8 cellular contexts compared by ENCODE assay signal in genomic region chr11:61294717-61295595, GRCh38. TPM values are rescaled to one million over a fixed set of nuclear protein-coding genes. Genes with fewer than 3 reads are reported as not detected.
DNase-seq lines count a peak whose midpoint lies in the region; ATAC-seq, FAIRE-seq and TF ChIP-seq lines count a peak whose summit lies in the region.

A gene with protein sequence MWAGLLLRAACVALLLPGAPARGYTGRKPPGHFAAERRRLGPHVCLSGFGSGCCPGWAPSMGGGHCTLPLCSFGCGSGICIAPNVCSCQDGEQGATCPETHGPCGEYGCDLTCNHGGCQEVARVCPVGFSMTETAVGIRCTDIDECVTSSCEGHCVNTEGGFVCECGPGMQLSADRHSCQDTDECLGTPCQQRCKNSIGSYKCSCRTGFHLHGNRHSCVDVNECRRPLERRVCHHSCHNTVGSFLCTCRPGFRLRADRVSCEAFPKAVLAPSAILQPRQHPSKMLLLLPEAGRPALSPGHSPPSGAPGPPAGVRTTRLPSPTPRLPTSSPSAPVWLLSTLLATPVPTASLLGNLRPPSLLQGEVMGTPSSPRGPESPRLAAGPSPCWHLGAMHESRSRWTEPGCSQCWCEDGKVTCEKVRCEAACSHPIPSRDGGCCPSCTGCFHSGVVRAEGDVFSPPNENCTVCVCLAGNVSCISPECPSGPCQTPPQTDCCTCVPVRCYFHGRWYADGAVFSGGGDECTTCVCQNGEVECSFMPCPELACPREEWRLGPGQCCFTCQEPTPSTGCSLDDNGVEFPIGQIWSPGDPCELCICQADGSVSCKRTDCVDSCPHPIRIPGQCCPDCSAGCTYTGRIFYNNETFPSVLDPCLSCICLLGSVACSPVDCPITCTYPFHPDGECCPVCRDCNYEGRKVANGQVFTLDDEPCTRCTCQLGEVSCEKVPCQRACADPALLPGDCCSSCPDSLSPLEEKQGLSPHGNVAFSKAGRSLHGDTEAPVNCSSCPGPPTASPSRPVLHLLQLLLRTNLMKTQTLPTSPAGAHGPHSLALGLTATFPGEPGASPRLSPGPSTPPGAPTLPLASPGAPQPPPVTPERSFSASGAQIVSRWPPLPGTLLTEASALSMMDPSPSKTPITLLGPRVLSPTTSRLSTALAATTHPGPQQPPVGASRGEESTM (minus strand): TSS chr11:61295316. CDS start chr11:61295037, 279 bp downstream.

- TF ChIP-seq CTCF in A549 (IDR thresholded peaks at IDR 0.05): peak; percentile 29; the same call in 2 of the 3 replicates
- TF ChIP-seq CTCF in H1 (IDR thresholded peaks at IDR 0.05; ENCODE audit: control extremely low read depth in 1 of 3, insufficient read depth in 1 of 3, low read depth in 1 of 3, low read length in 3 of 3): 0 out of 4 replicates have a peak, but pooled peaks of 1 of the 3 experiments have one; percentile 10

- H2AFZ ChIP-seq in H1 (ENCODE audit: low read length): peak within 1 kb of the TSS; percentile 79; the same call in 1 of the 2 replicates

- H4K5ac ChIP-seq in H1 (ENCODE audit: insufficient read length, low read depth, low read length): peak within 1 kb of the TSS; percentile 40

- H3K23ac ChIP-seq in H1 (ENCODE audit: insufficient read length): no peak within 1 kb of the TSS

- CTCF ChIA-PET in A549 (lab: Yijun Ruan, JAX): interaction anchor here (0.6 to 2.8 kb wide), 14 partner anchors 10 to 464 kb away, joined by 3 to 28 read pairs (median 3); no protein-coding TSS in a partner anchor
- CTCF ChIA-PET in activated CD8-positive, alpha-beta T cell treated with anti-CD3 and anti-CD28 coated beads, Interleukin-2, amount 10 ng/mL, durations not matched to agents 7 days and 5 days (lab: Charles Lee): interaction anchor here (0.6 to 4.3 kb wide), 23 partner anchors 13 to 381 kb away, joined by 3 to 32 read pairs (median 4); partner anchors contain the start of genes CYB561A3, DDB1, TKFC and TMEM109
- CTCF ChIA-PET in H1 (lab: Charles Lee; ENCODE audit: partially characterized antibody): interaction anchor here (0.7 to 2.9 kb wide), 12 partner anchors 13 to 101 kb away, joined by 3 to 14 read pairs (median 4); no protein-coding TSS in a partner anchor

- H4K20me1 ChIP-seq in H1 (replicated peaks in 1 of 2; ENCODE audit: control insufficient read depth in 1 of 2, insufficient read depth in 2 of 2, low read length in 2 of 2): peaks cover 3 to 13% of the 10 kb centered on the region in 2 experiments

- H3K4me3 Mint-ChIP-seq in activated CD8-positive, alpha-beta T cell treated with anti-CD3 and anti-CD28 coated beads, Interleukin-2, amount 10 ng/mL, durations not matched to agents 7 days and 5 days: peak within 1 kb of the TSS; percentile 79
- H3K4me3 Mint-ChIP-seq in stimulated activated memory B cell treated with anti-CD40 and anti-IgM and Interleukin-4, amounts not matched to agents 10 μg/mL and 1 μg/mL and 100 μg/mL, for 72 hours: peak within 1 kb of the TSS; percentile 81

- peak within 1 kb of the TSS; percentile 85 for H4K91ac ChIP-seq in H1 (replicated peaks; ENCODE audit: insufficient read length, low read length)

- peak within 1 kb of the TSS; percentile 88 for H3K18ac ChIP-seq in H1 (ENCODE audit: extremely low read depth, low read length)

- H3K79me1 ChIP-seq in H1 (ENCODE audit: low read depth, low read length): no peaks in the 10 kb centered on the region

- H2AK5ac ChIP-seq in H1 (ENCODE audit: low read depth, low read length): no peak within 1 kb of the TSS; the same call in 1 of the 2 replicates

- no peak within 1 kb of the TSS; the same call in 1 of the 2 replicates for H2BK15ac ChIP-seq in H1 (ENCODE audit: low read length)

- H3K27ac ChIP-seq in A549 (peak within 1 kb of the TSS; percentile 81 to 87), H1 (ENCODE audit: low read depth, low read length) (peak within 1 kb of the TSS; percentile 57), mucosa of rectum (ENCODE audit: low read depth in 2 of 2, low read length in 2 of 2) (no peak within 1 kb of the TSS)

- no peak for FAIRE-seq in A549 (lab: Jason Lieb, UNC)
- peak; percentile 72 for FAIRE-seq in GM18507 (lab: Jason Lieb, UNC)
- FAIRE-seq in H1 (lab: Jason Lieb, UNC): no peak

- H3K4me2 ChIP-seq in A549 (peak within 1 kb of the TSS; percentile 100), H1 (ENCODE audit: insufficient read depth in 1 of 2, low read depth in 2 of 2, low read length in 2 of 2) (peak within 1 kb of the TSS; percentile 71 to 91)

- peak within 1 kb of the TSS; percentile 68; the same call in 1 of the 2 replicates for H2BK12ac ChIP-seq in H1 (ENCODE audit: low read depth, low read length)

- peaks cover 1 to 12% (median 7%) of the 10 kb centered on the region in 4 experiments; a peak in 6 of 7 replicates for H3K27me3 ChIP-seq in H1 (replicated peaks in 1 of 4; ENCODE audit: control insufficient read depth in 3 of 4, extremely low read depth in 1 of 4, insufficient read depth in 3 of 4, low read length in 3 of 4)
- H3K27me3 ChIP-seq in mucosa of rectum (ENCODE audit: control insufficient read depth in 2 of 2, insufficient read depth in 2 of 2, low read length in 2 of 2): peaks cover 12 to 13% of the 10 kb centered on the region in 2 donors

- H3K14ac ChIP-seq in H1 (ENCODE audit: insufficient read length): no peak within 1 kb of the TSS

- peak; percentile 41 for TF ChIP-seq POLR2A in A549 (IDR thresholded peaks at IDR 0.05; ENCODE audit: low read length)
- TF ChIP-seq POLR2A in H1 (IDR thresholded peaks at IDR 0.05; ENCODE audit: control extremely low read depth in 1 of 2, low read depth in 2 of 2, low read length in 2 of 2): peak in 1 of 2 experiments; percentile 26; a peak in 2 of 3 replicates

- TF ChIP-seq RAD21 in A549 (conservative IDR thresholded peaks at IDR 0.05 in 1 of 2, IDR thresholded peaks at IDR 0.05 in 1 of 2) (peak; percentile 9 to 43; a peak in 4 of 5 replicates), H1 (IDR thresholded peaks at IDR 0.05 in 1 of 2, conservative IDR thresholded peaks at IDR 0.05 in 1 of 2; ENCODE audit: low read depth in 2 of 2, low read length in 2 of 2) (no peak; a peak in 1 of 4 replicates)

- H3K9me3 ChIP-seq in A549: no peaks in the 10 kb centered on the region
- H3K9me3 ChIP-seq in H1 (ENCODE audit: insufficient read depth in 2 of 2, low read depth in 1 of 2, low read length in 1 of 2): no peaks in the 10 kb centered on the region
- H3K9me3 ChIP-seq in mucosa of rectum (ENCODE audit: control insufficient read depth in 2 of 2, low read length in 2 of 2): no peaks in the 10 kb centered on the region

- POLR2A ChIA-PET in A549 (lab: Yijun Ruan, JAX): interaction anchor here (0.6 to 2.1 kb wide), 7 partner anchors 29 to 464 kb away, joined by 3 to 15 read pairs (median 4); partner anchors contain the start of genes CYB561A3, DDB1, TKFC and TMEM138
- POLR2A ChIA-PET in activated CD8-positive, alpha-beta T cell treated with anti-CD3 and anti-CD28 coated beads, Interleukin-2, amount 10 ng/mL, durations not matched to agents 7 days and 5 days (lab: Charles Lee): interaction anchor here (1.0 to 1.2 kb wide), 3 partner anchors 41 to 152 kb away, joined by 4 read pairs; partner anchors contain the start of genes CPSF7 and SDHAF2
- POLR2A ChIA-PET in H1 (lab: Charles Lee; ENCODE audit: partially characterized antibody): interaction anchor here (0.8 to 6.9 kb wide), 25 partner anchors 9 to 135 kb away, joined by 3 to 54 read pairs (median 5); partner anchors contain the start of genes CPSF7, CYB561A3, DDB1 and SDHAF2

- H3K23me2 ChIP-seq in H1 (ENCODE audit: low read depth, low read length): peaks cover 10% of the 10 kb centered on the region; the same call in 1 of the 2 replicates

- H3K9me3 Mint-ChIP-seq in activated CD8-positive, alpha-beta T cell treated with anti-CD3 and anti-CD28 coated beads, Interleukin-2, amount 10 ng/mL, durations not matched to agents 7 days and 5 days (ENCODE audit: insufficient read depth): no peaks in the 10 kb centered on the region
- no peaks in the 10 kb centered on the region for H3K9me3 Mint-ChIP-seq in stimulated activated memory B cell treated with anti-CD40 and anti-IgM and Interleukin-4, amounts not matched to agents 10 μg/mL and 1 μg/mL and 100 μg/mL, for 72 hours

- no peak within 1 kb of the TSS for H2BK20ac ChIP-seq in H1 (ENCODE audit: low read length)

- H2BK120ac ChIP-seq in H1 (replicated peaks; ENCODE audit: low read depth, low read length): no peak within 1 kb of the TSS

- H3K56ac ChIP-seq in H1 (replicated peaks; ENCODE audit: insufficient read length, low read depth, low read length): peak within 1 kb of the TSS; percentile 72

- H3K27me3 Mint-ChIP-seq in activated CD8-positive, alpha-beta T cell treated with anti-CD3 and anti-CD28 coated beads, Interleukin-2, amount 10 ng/mL, durations not matched to agents 7 days and 5 days (ENCODE audit: low read depth): no peaks in the 10 kb centered on the region
- H3K27me3 Mint-ChIP-seq in stimulated activated memory B cell treated with anti-CD40 and anti-IgM and Interleukin-4, amounts not matched to agents 10 μg/mL and 1 μg/mL and 100 μg/mL, for 72 hours: peaks cover 20% of the 10 kb centered on the region

- DNase-seq in A549 (ENCODE audit: low read depth in 1 of 2, low spot score in 1 of 2) (peak; percentile 50 to 62), GM18507 (ENCODE audit: extremely low spot score, insufficient read length, low read depth) (peak; percentile 80), NCI-H345 treated with DMSO at 0.1 percent for 48 hours (lab: John Stamatoyannopoulos, UW; ENCODE audit: unreplicated experiment) (peak; percentile 28), H1 (ENCODE audit: low read depth in 1 of 2, low spot score in 2 of 2) (peak; percentile 53 to 86)
- peak; percentile 84 for DNase-seq in activated CD8-positive, alpha-beta T cell treated with anti-CD3 and anti-CD28 coated beads, Interleukin-2, amount 10 ng/mL, durations not matched to agents 7 days and 5 days

- peaks cover 25% of the 10 kb centered on the region for H3K36me3 Mint-ChIP-seq in activated CD8-positive, alpha-beta T cell treated with anti-CD3 and anti-CD28 coated beads, Interleukin-2, amount 10 ng/mL, durations not matched to agents 7 days and 5 days (ENCODE audit: low read depth)
- H3K36me3 Mint-ChIP-seq in stimulated activated memory B cell treated with anti-CD40 and anti-IgM and Interleukin-4, amounts not matched to agents 10 μg/mL and 1 μg/mL and 100 μg/mL, for 72 hours: peaks cover 30% of the 10 kb centered on the region

- H4K8ac ChIP-seq in H1 (ENCODE audit: extremely low read depth, insufficient read depth, low read length): peak within 1 kb of the TSS; percentile 90

- 42% methylated on average over 50 of the region's 97 CpGs for WGBS in A549 (ENCODE audit: missing lambda C conversion rate)
- WGBS in H1 (ENCODE audit: extremely low coverage in 1 of 2, insufficient coverage in 1 of 2, insufficient read length in 1 of 2, insufficient replicate concordance in 2 of 2, low coverage in 1 of 2, low lambda C conversion rate in 2 of 2, missing lambda C conversion rate in 1 of 2), 2 experiments: 3% methylated on average over 68 of the region's 97 CpGs; no CpG with 5 or more reads in 1 of the 2 experiments

- peaks cover 48% of the 10 kb centered on the region for H3K4me1 Mint-ChIP-seq in activated CD8-positive, alpha-beta T cell treated with anti-CD3 and anti-CD28 coated beads, Interleukin-2, amount 10 ng/mL, durations not matched to agents 7 days and 5 days (ENCODE audit: low read depth)
- peaks cover 38% of the 10 kb centered on the region for H3K4me1 Mint-ChIP-seq in stimulated activated memory B cell treated with anti-CD40 and anti-IgM and Interleukin-4, amounts not matched to agents 10 μg/mL and 1 μg/mL and 100 μg/mL, for 72 hours

- peak within 1 kb of the TSS; percentile 79 for H3K27ac Mint-ChIP-seq in activated CD8-positive, alpha-beta T cell treated with anti-CD3 and anti-CD28 coated beads, Interleukin-2, amount 10 ng/mL, durations not matched to agents 7 days and 5 days
- peak within 1 kb of the TSS; percentile 89 for H3K27ac Mint-ChIP-seq in stimulated activated memory B cell treated with anti-CD40 and anti-IgM and Interleukin-4, amounts not matched to agents 10 μg/mL and 1 μg/mL and 100 μg/mL, for 72 hours

- no peak for TF ChIP-seq EP300 in A549 (IDR thresholded peaks at IDR 0.05)
- no peak for TF ChIP-seq EP300 in H1 (IDR thresholded peaks at IDR 0.05; ENCODE audit: borderline replicate concordance in 1 of 2, low read depth in 2 of 2, low read length in 2 of 2)

- ATAC-seq in A549: peak; percentile 80 to 87
- ATAC-seq in HG03066 (IDR thresholded peaks at IDR 0.05; ENCODE audit: low read depth, unreplicated experiment): peak; percentile 78
- ATAC-seq in activated CD8-positive, alpha-beta T cell treated with anti-CD3 and anti-CD28 coated beads, Interleukin-2, amount 10 ng/mL, durations not matched to agents 7 days and 5 days: peak; percentile 87
- peak; percentile 87 for ATAC-seq in stimulated activated memory B cell treated with anti-CD40 and anti-IgM and Interleukin-4, amounts not matched to agents 10 μg/mL and 1 μg/mL and 100 μg/mL, for 72 hours

- H3K4ac ChIP-seq in H1 (replicated peaks; ENCODE audit: insufficient read length, low read depth, low read length): peak within 1 kb of the TSS; percentile 65

- H3K4me1 ChIP-seq in A549 (peaks cover 14% of the 10 kb centered on the region; the same call in 1 of the 3 replicates), H1 (replicated peaks in 1 of 4; ENCODE audit: control insufficient read depth in 3 of 4, insufficient read depth in 4 of 4, low read length in 3 of 4) (peaks cover 2 to 9% (median 8%) of the 10 kb centered on the region in 4 experiments), mucosa of rectum (ENCODE audit: control insufficient read depth in 2 of 2, insufficient read depth in 2 of 2, low read length in 2 of 2) (peaks cover 5 to 16% of the 10 kb centered on the region in 2 donors)

- peak within 1 kb of the TSS; percentile 66; the same call in 1 of the 2 replicates for H2BK5ac ChIP-seq in H1 (ENCODE audit: low read depth, low read length)

- 0 out of 4 replicates have a peak, but pooled peaks cover 0 to 3% of the 10 kb centered on the region in 2 experiments for H3K79me2 ChIP-seq in H1 (ENCODE audit: control insufficient read depth in 1 of 2, insufficient read depth in 2 of 2, low read length in 2 of 2)

- H3K9ac ChIP-seq in H1 (replicated peaks in 1 of 4; ENCODE audit: extremely low read depth in 1 of 4, low read depth in 3 of 4, low read length in 3 of 4) (peak within 1 kb of the TSS; percentile 13 to 82 (median 60); a peak in 6 of 7 replicates), mucosa of rectum (ENCODE audit: low read depth in 1 of 2, low read length in 2 of 2) (peak within 1 kb of the TSS in 1 of 2 donors; percentile 47)

- H3K36me3 ChIP-seq in H1 (ENCODE audit: control insufficient read depth in 2 of 4, insufficient read depth in 4 of 4, low read length in 3 of 4) (peaks cover 2 to 17% (median 4%) of the 10 kb centered on the region in 4 experiments; a peak in 4 of 8 replicates), mucosa of rectum (ENCODE audit: control insufficient read depth in 2 of 2, insufficient read depth in 2 of 2, low read length in 2 of 2) (peaks cover 12 to 15% of the 10 kb centered on the region in 2 donors)

- H3K4me3 ChIP-seq in A549 (peak within 1 kb of the TSS; percentile 61), H1 (ENCODE audit: extremely low read depth in 1 of 4, insufficient read depth in 2 of 4, low read depth in 3 of 4, low read length in 4 of 4) (peak within 1 kb of the TSS; percentile 54 to 82 (median 78)), mucosa of rectum (ENCODE audit: low read length in 2 of 2) (peak within 1 kb of the TSS; percentile 61 to 62)

RNA-seq across cellular contexts. Expression of the gene that starts here (rescaled TPM):
- polyA plus RNA-seq in A549 (2011; rRNA removed): 0.53 and 0.65 TPM in 2 replicates
- polyA plus RNA-seq in A549 (2012; cell fraction: cytosol; rRNA removed): 0.42 and 0.51 TPM in 2 replicates
- 4.1 and 4.5 TPM in 2 replicates for polyA plus RNA-seq in A549 (2012; cell fraction: nucleus; rRNA removed)
- 0.45 to 0.79 TPM (median 0.63 TPM) in 3 replicates for polyA plus RNA-seq in A549 (2017; fragmentation: RNase III; extraction: RNeasy Plus Mini Kit Qiagen cat#74134 plus additional on column Dnase treatment)
- 0.45 and 0.58 TPM in 2 replicates for polyA minus RNA-seq in A549 (2011; rRNA and poly(A)+ RNA removed)
- total RNA-seq in activated CD8-positive, alpha-beta T cell treated with anti-CD3 and anti-CD28 coated beads, Interleukin-2, amount 10 ng/mL, durations not matched to agents 7 days and 5 days: 1 to 10 TPM; 2.2 to 3.3 TPM
- 12.3 and 14.5 TPM in 2 replicates for total RNA-seq in H1 (2021; fragmentation: NEBNext Ultra II Directional; extraction: Animal tissue kit (Norgen Biotek cat#: 25700))
- 9.5 and 16.8 TPM in 2 replicates for polyA plus RNA-seq in H1 (2011; rRNA removed)
- 10.7 TPM for polyA plus RNA-seq in H1 (2011; cell fraction: cytosol; rRNA removed)
- polyA plus RNA-seq in H1 (2011; cell fraction: nucleus; rRNA removed): 41.1 TPM
- polyA plus RNA-seq in H1 (2012, experiment 1 of 2): 10.6 to 18.5 TPM (median 16.1 TPM) in 4 replicates
- 10.9 TPM for polyA plus RNA-seq in H1 (2012, experiment 2 of 2)
- polyA plus RNA-seq in H1 (2013, experiment 1 of 2): 14.6 TPM
- polyA plus RNA-seq in H1 (2013, experiment 2 of 2): 13.6 TPM
- 9.4 and 11.4 TPM in 2 replicates for polyA minus RNA-seq in H1 (2011; rRNA and poly(A)+ RNA removed)
- polyA minus RNA-seq in H1 (2011; cell fraction: cytosol; rRNA and poly(A)+ RNA removed): 9.7 TPM
- 13.5 TPM for polyA minus RNA-seq in H1 (2011; cell fraction: nucleus; rRNA and poly(A)+ RNA removed)

Comparison
In these comparisons a context has a peak if more than half of its experiments do, and no peak if none do; other contexts are left out.
1. DNase-seq: peak in every context shown above with its lines; median percentile 84 in activated CD8-positive, alpha-beta T cell treated with anti-CD3 and anti-CD28 coated beads, Interleukin-2, amount 10 ng/mL, durations not matched to agents 7 days and 5 days; 80 in GM18507; 70 in H1; 56 in A549; 28 in NCI-H345 treated with DMSO at 0.1 percent for 48 hours.
2. H3K27ac ChIP-seq: peak in A549 (2 of 2) and H1 (single experiment); none in mucosa of rectum (0 of 2).
3. Of the 18 proteins assayed by ChIP-seq in both H1 and A549: peak only in H1: PHF8; only in A549: RAD21; in both: MAX; in neither: 11; mixed calls (peak in some experiments, not most) for 4.
4. Peak in every context shown above with its lines, with median percentiles within 50 percentile points of each other: ATAC-seq and H3K4me3 ChIP-seq.